ENCODE assay signal across 23 cellular contexts in genomic region chr4:151095142-151095541, GRCh38.
"Had no signal": no experiment of that assay in that cellular context is flagged by ENCODE, and none has a peak within 500 bp of the region (broad histone marks: within the 10 kb centered on the region; RNA-seq: fewer than 3 reads in every experiment).

No MANE protein-coding gene starts in this region.

- H3K9me3 ChIP-seq: colonic mucosa, gastrocnemius medialis, left ventricle myocardium inferior, lower lobe of right lung, sigmoid colon, stomach, thoracic aorta, uterus had no signal

- H3K9me3 Mint-ChIP-seq: nephron, type B pancreatic cell had no signal

- DNase-seq: colonic mucosa; effector CD4-positive, alpha-beta T cell; gastrocnemius medialis; glutamatergic neuron; kidney; left cardiac atrium; left ventricle myocardium inferior; lower lobe of right lung; mesenchymal stem cell; midbrain; naive B cell; sigmoid colon; stimulated activated CD4-positive, alpha-beta T cell treated with anti-CD3 and anti-CD28 coated beads, Interleukin-2, amount 100 ng/mL, for 24 hours; stimulated activated CD4-positive, alpha-beta T cell treated with anti-CD3 and anti-CD28 coated beads, Interleukin-4, amount 100 ng/mL, for 4 hours; stimulated activated naive CD4-positive, alpha-beta T cell; stomach; substantia nigra; uterus had no signal

- H3K36me3 Mint-ChIP-seq: naive B cell had no signal

- H3K4me3 ChIP-seq: colonic mucosa, gastrocnemius medialis, left ventricle myocardium inferior, lower lobe of right lung, sigmoid colon, skin epidermis, stomach, thoracic aorta, uterus had no signal

- FAIRE-seq: kidney had no signal

- H3K4me3 Mint-ChIP-seq: naive B cell, nephron, type B pancreatic cell had no signal

- H3K4me1 ChIP-seq: colonic mucosa, uterus had no signal

- H3K36me3 ChIP-seq: colonic mucosa, gastrocnemius medialis, left ventricle myocardium inferior, lower lobe of right lung, sigmoid colon, stomach, thoracic aorta, uterus had no signal

- H3K27ac ChIP-seq: colonic mucosa, gastrocnemius medialis, left ventricle myocardium inferior, lower lobe of right lung, sigmoid colon, stomach, thoracic aorta, uterus had no signal

- H3K27ac Mint-ChIP-seq: nephron had no signal

- H3K27me3 ChIP-seq: colonic mucosa, gastrocnemius medialis, sigmoid colon, stomach, uterus had no signal

- H3K27me3 Mint-ChIP-seq: type B pancreatic cell had no signal

- ATAC-seq: esophagus mucosa, gastrocnemius medialis, left cardiac atrium, lower lobe of right lung had no signal
